Comparison of ENCODE assay signal across 23 cellular contexts in genomic region chr6:10516953-10517352, GRCh38.
"Had no signal": no experiment of that assay in that cellular context is flagged by ENCODE, and none has a peak within 500 bp of the region (broad histone marks: within the 10 kb centered on the region; RNA-seq: fewer than 3 reads in every experiment).

No MANE protein-coding gene starts in this region.

- H3K9me3 ChIP-seq: SK-N-SH had no signal

- H3K36me3 Mint-ChIP-seq: IgD-negative memory B cell, T-cell had no signal

- H3K4me3 Mint-ChIP-seq: IgD-negative memory B cell; T-cell; T-helper 1 cell treated with Interleukin-12 subunit alpha and Interleukin-12 subunit beta and Interleukin-4 antibody, amounts not matched to agents 30 μg/mL and 1 μg/mL, for 36 hours had no signal

- H3K27ac Mint-ChIP-seq: IgD-negative memory B cell; T-cell; T-helper 1 cell treated with Interleukin-12 subunit alpha and Interleukin-12 subunit beta and Interleukin-4 antibody, amounts not matched to agents 30 μg/mL and 1 μg/mL, for 36 hours had no signal

- ATAC-seq: Panc1, PC-3, T-cell had no signal

- H3K9me3 Mint-ChIP-seq: IgD-negative memory B cell; T-cell; T-helper 1 cell treated with Interleukin-12 subunit alpha and Interleukin-12 subunit beta and Interleukin-4 antibody, amounts not matched to agents 30 μg/mL and 1 μg/mL, for 36 hours had no signal

- H3K4me1 Mint-ChIP-seq: T-cell had no signal

- H3K27ac ChIP-seq: RWPE1 had no signal

- DNase-seq: KBM-7; NCI-H1092; NCI-H1105 treated with DMSO at 0.1 percent for 48 hours; NCI-H1417 treated with DMSO at 0.1 percent for 48 hours; NCI-H146; NCI-H1694 treated with DMSO at 0.1 percent for 48 hours; NCI-H1930; NCI-H2081; NCI-H2107; NCI-H2227 treated with DMSO at 0.1 percent for 48 hours; NCI-H524; NCI-H526 treated with DMSO at 0.1 percent for 48 hours; NCI-H748 treated with DMSO at 0.1 percent for 48 hours; NK-92 treated with Interleukin-12 subunit alpha and Interleukin-12 subunit beta, amount 100 ng/mL, for 24 hours; PC-3; SHP77; SK-N-SH; SW 1271; T-cell had no signal

- H3K9ac ChIP-seq: SK-N-SH had no signal
